In the genomic region with DNA sequence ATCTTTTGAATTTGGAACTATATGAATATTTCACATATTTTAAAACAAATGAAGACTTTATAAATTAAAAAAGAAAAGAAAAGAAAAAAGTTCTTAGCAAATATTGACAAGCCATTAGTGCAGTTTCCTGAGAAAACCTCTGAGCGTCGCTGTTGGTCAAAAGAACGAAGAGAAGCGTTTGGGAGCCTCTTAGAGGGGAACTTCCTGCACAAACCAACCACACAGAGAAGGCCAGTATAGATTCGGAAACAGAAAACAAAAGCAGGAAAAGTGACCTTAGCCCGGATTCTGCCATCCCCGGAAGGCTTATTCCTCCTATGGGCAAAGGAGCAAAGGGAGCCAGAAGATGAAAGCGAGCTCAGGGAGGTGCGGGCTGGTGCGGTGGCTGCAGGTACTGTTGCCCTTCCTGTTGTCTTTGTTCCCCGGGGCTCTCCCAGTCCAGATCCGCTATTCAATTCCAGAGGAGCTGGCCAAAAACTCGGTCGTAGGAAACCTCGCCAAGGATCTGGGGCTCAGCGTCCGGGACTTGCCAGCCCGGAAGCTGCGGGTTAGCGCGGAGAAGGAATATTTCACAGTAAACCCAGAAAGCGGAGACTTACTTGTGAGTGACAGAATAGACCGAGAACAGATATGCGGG, we compare ENCODE assay signal across 8 cellular contexts. TPM values are rescaled to one million over a fixed set of nuclear protein-coding genes. Genes with fewer than 3 reads are reported as not detected.
A peak's percentile ranks its signal among the peaks of the same experiment; 100 is the strongest.
DNase-seq lines count a peak whose midpoint lies in the region; ATAC-seq and TF ChIP-seq lines count a peak whose summit lies in the region.

A gene (plus strand): TSS at position 205 of the 637 bp plus-strand sequence. CDS start 142 bp downstream, at position 347.

- peak; percentile 62 for ATAC-seq in PC-3
- ATAC-seq in effector memory CD8-positive, alpha-beta T cell (replicated peaks): peak; percentile 54
- no peak for ATAC-seq in GM21737 (IDR thresholded peaks at IDR 0.05; ENCODE audit: unreplicated experiment)

- H3K27me3 Mint-ChIP-seq in effector memory CD8-positive, alpha-beta T cell: peaks cover 59 to 95% of the 10 kb centered on the region in 2 donors
- H3K27me3 Mint-ChIP-seq in nephron progenitor cell (ENCODE audit: low read depth, poor library complexity): no peaks in the 10 kb centered on the region

- peak within 1 kb of the TSS; percentile 94 for H2AFZ ChIP-seq in PC-3 (ENCODE audit: low read length)

- peaks cover 2 to 9% of the 10 kb centered on the region in 2 donors for H3K4me1 Mint-ChIP-seq in effector memory CD8-positive, alpha-beta T cell (ENCODE audit: low read depth in 2 of 2)
- H3K4me1 Mint-ChIP-seq in nephron progenitor cell: no peaks in the 10 kb centered on the region

- H3K4me2 ChIP-seq in PC-3 (ENCODE audit: low read length): peak within 1 kb of the TSS; percentile 80

- no peaks in the 10 kb centered on the region for H3K4me1 ChIP-seq in HEK293 (ENCODE audit: control insufficient read depth, insufficient read depth, low read length)
- 0 out of 2 replicates have a peak, but pooled peaks cover 3% of the 10 kb centered on the region for H3K4me1 ChIP-seq in PC-3 (ENCODE audit: insufficient read depth, low read length)

- no peaks in the 10 kb centered on the region for H3K9me2 ChIP-seq in PC-3 (replicated peaks; ENCODE audit: low read length)

- DNase-seq in G401 (ENCODE audit: low spot score) (peak; percentile 32), PC-3 (peak; percentile 63), nephron progenitor cell (no peak), HUDEP-2 (lab: John Stamatoyannopoulos, UW; ENCODE audit: unreplicated experiment in 76 of 76) (no peak), NCI-H1105 treated with DMSO at 0.1 percent for 48 hours (lab: John Stamatoyannopoulos, UW) (no peak)
- peak in 1 of 3 experiments; percentile 20 for DNase-seq in effector memory CD8-positive, alpha-beta T cell

- H3K36me3 ChIP-seq in HEK293 (ENCODE audit: control insufficient read depth in 2 of 2, insufficient read depth in 1 of 2, low read length in 2 of 2): no peaks in the 10 kb centered on the region
- H3K36me3 ChIP-seq in PC-3 (ENCODE audit: low read depth, low read length): no peaks in the 10 kb centered on the region

- TSS peak; percentile 36 for BruUV-seq in PC-3 (replicated peaks; lab: Mats Ljungman, UMichigan)

- no peaks in the 10 kb centered on the region for H3K27me3 ChIP-seq in PC-3 (ENCODE audit: low read length)

- no peaks in the 10 kb centered on the region for H3F3A ChIP-seq in PC-3 (ENCODE audit: low read length, unreplicated experiment)

- peak within 1 kb of the TSS; percentile 44 to 47 for H3K27ac Mint-ChIP-seq in effector memory CD8-positive, alpha-beta T cell
- H3K27ac Mint-ChIP-seq in nephron progenitor cell: peak within 1 kb of the TSS; percentile 36

- in situ Hi-C loops in G401 (cut with HindIII; ENCODE audit: low sequenced_read_pairs): no loop called here

- intact Hi-C loops in PC-3 (cut with micrococcal nuclease): loop anchor here (1.0 to 5.0 kb wide), 2 partner anchors 200 to 268 kb away; a partner anchor contains a TSS

- H3K4me3 Mint-ChIP-seq in effector memory CD8-positive, alpha-beta T cell: peak within 1 kb of the TSS; percentile 65 to 80
- peak within 1 kb of the TSS; percentile 28 for H3K4me3 Mint-ChIP-seq in nephron progenitor cell

- peaks cover 13% of the 10 kb centered on the region for H3K36me3 Mint-ChIP-seq in effector memory CD8-positive, alpha-beta T cell (ENCODE audit: insufficient read depth)
- peaks cover 57% of the 10 kb centered on the region for H3K36me3 Mint-ChIP-seq in nephron progenitor cell (ENCODE audit: low read depth)

- POLR2A ChIA-PET in HEK293 (lab: Yijun Ruan, JAX): no interaction called here
- POLR2A ChIA-PET in PC-3 (lab: Charles Lee; ENCODE audit: unreplicated experiment): no interaction called here

- peaks cover 3% of the 10 kb centered on the region; the same call in 1 of the 2 replicates for H3K9me3 ChIP-seq in HEK293 (ENCODE audit: control insufficient read depth, insufficient read depth, low read depth, low read length)
- H3K9me3 ChIP-seq in PC-3 (ENCODE audit: low read length): no peaks in the 10 kb centered on the region; the same call in 1 of the 2 replicates

- H4K20me1 ChIP-seq in PC-3 (ENCODE audit: low read length): no peaks in the 10 kb centered on the region

- TF ChIP-seq CTCF in HEK293 (tag by site-specific recombination; IDR thresholded peaks at IDR 0.05) (no peak), PC-3 (conservative IDR thresholded peaks at IDR 0.05; ENCODE audit: low read depth, low read length) (peak; percentile 67; the same call in 1 of the 2 replicates), nephron progenitor cell (IDR thresholded peaks at IDR 0.05) (peak; percentile 15)

- no peaks in the 10 kb centered on the region for H3K79me2 ChIP-seq in PC-3 (ENCODE audit: low read length)

- H3K9me3 Mint-ChIP-seq in effector memory CD8-positive, alpha-beta T cell: peaks cover 0 to 15% of the 10 kb centered on the region in 2 donors
- peaks cover 92% of the 10 kb centered on the region for H3K9me3 Mint-ChIP-seq in nephron progenitor cell

- H3K9ac ChIP-seq in PC-3 (ENCODE audit: low read length): peak within 1 kb of the TSS; percentile 53

- H3K27ac ChIP-seq in HEK293 (ENCODE audit: extremely low read depth, low read depth, low read length) (no peak within 1 kb of the TSS), PC-3 (ENCODE audit: low read length) (0 out of 2 replicates have a peak within 1 kb of the TSS, but pooled peaks have one; percentile 23)

- H3K4me3 ChIP-seq in HEK293 (ENCODE audit: low read depth, low read length) (no peak within 1 kb of the TSS), PC-3 (ENCODE audit: low read length) (peak within 1 kb of the TSS; percentile 69)

- CTCF ChIA-PET in HEK293 (lab: Yijun Ruan, JAX) (interaction anchor here (0.6 to 2.6 kb wide), 5 partner anchors 10 to 828 kb away, joined by 3 to 12 read pairs (median 5); a partner anchor contains a TSS), PC-3 (lab: Charles Lee) (interaction anchor here (0.6 to 1.1 kb wide), 2 partner anchors 201 to 204 kb away, joined by 4 to 5 read pairs; no protein-coding TSS in a partner anchor)

TF ChIP-seq in HEK293, 187 proteins besides CTCF, POLR2A, EP300 and RAD21:
- TF ChIP-seq ZNF654 (tag by site-specific recombination; IDR thresholded peaks at IDR 0.05; ENCODE audit: low read depth) (peak; percentile 53), ZNF16 (tag by site-specific recombination; IDR thresholded peaks at IDR 0.05; ENCODE audit: low read depth) (no peak)

RNA-seq across cellular contexts. Expression of the gene that starts here (rescaled TPM):
- 0.18 TPM in 1 of 2 replicates, not detected in the other for total RNA-seq in G401 (2014; rRNA removed; shearing (Covaris generic))
- total RNA-seq in PC-3 (2014; rRNA removed): 1.4 and 2.2 TPM in 2 replicates

Comparison
In these comparisons a context has a peak if more than half of its experiments do, and no peak if none do; other contexts are left out.
1. Peak in DNase-seq in G401; RNA of the gene not detected or under 1 TPM.